ENCODE assay signal across 20 cellular contexts in the genomic region with DNA sequence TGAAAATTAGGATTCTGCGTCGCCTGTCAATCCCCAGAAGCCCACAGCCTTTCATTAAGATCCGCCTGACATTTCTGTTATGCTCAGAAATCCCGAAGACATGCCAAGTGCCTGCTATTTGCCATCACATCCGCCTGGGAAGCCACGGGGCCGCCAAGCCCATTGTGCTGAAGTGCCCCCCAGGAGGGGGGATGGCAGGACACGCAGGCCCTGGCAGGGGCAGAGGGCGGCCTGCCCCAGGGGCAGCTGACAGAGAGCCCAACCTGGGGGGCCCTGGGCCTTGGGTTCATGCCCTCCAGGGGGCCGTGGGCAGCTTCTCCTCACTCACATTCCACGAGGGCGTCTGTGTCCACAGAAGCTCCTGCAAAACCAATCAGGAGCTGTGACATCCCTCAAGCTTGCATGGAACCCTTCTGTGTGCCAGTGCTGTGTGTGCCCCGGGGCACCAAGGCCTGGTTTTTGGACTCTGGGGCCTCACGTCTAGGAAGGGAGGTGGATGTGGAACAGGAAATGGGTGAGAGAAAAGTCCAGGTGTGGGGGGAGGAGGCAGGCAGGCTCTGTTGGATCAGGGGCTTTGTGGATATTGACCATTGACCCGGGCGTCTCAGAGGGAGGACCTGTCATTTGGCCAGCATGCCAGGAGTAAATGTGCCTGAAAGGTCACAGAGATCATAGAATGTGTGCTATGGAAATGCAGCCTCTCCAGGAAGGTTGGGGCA.
A peak's percentile ranks its signal among the peaks of the same experiment; 100 is the strongest.
DNase-seq lines count a peak whose midpoint lies in the region; ATAC-seq and TF ChIP-seq lines count a peak whose summit lies in the region.
"Had no signal": no experiment of that assay in that cellular context is flagged by ENCODE, and none has a peak within 500 bp of the region (broad histone marks: within the 10 kb centered on the region; RNA-seq: fewer than 3 reads in every experiment).

No MANE protein-coding gene starts in this region.

- H3K9me3 ChIP-seq in mammary epithelial cell (replicated peaks; ENCODE audit: insufficient read depth, low read length) (no peaks in the 10 kb centered on the region), right lobe of liver (no peaks in the 10 kb centered on the region), transverse colon (no peaks in the 10 kb centered on the region)
- H3K9me3 ChIP-seq: adrenal gland, body of pancreas, lower lobe of right lung, prostate gland had no signal

- H3K4me1 ChIP-seq in mammary epithelial cell (ENCODE audit: insufficient read depth, low read length), result no peaks in the 10 kb centered on the region
- peaks cover 0 to 6% (median 0%) of the 10 kb centered on the region in 4 donors for H3K4me1 ChIP-seq in right lobe of liver
- H3K4me1 ChIP-seq in transverse colon, result no peaks in the 10 kb centered on the region
- H3K4me1 ChIP-seq: adrenal gland, body of pancreas, lower lobe of right lung had no signal

- ATAC-seq in activated CD8-positive, alpha-beta memory T cell treated with anti-CD3 and anti-CD28 coated beads, Interleukin-2, amount 10 ng/mL, durations not matched to agents 7 days and 5 days, result no peak
- peak; percentile 7 to 79 (median 52) for ATAC-seq in right lobe of liver
- ATAC-seq: body of pancreas; lower lobe of right lung; stimulated activated naive CD8-positive, alpha-beta T cell treated with anti-CD3 and anti-CD28 coated beads, Interleukin-15, Interleukin-2, amounts not matched to agents 100 U/mL and 50 U/mL, for 24 hours had no signal

- H3K4me3 Mint-ChIP-seq in activated CD8-positive, alpha-beta memory T cell treated with anti-CD3 and anti-CD28 coated beads, Interleukin-2, amount 10 ng/mL, durations not matched to agents 7 days and 5 days, result no peak overlapping the region
- H3K4me3 Mint-ChIP-seq in HFFc6, result no peak overlapping the region
- H3K4me3 Mint-ChIP-seq: activated naive CD4-positive, alpha-beta T cell treated with anti-CD3 and anti-CD28 coated beads for 36 hours; B cell; T-helper 1 cell treated with Interleukin-12 subunit alpha and Interleukin-12 subunit beta and Interleukin-4 antibody, amounts not matched to agents 30 μg/mL and 1 μg/mL, for 36 hours had no signal

- TF ChIP-seq POLR2A in right lobe of liver (IDR thresholded peaks at IDR 0.05) (no peak), transverse colon (IDR thresholded peaks at IDR 0.05) (no peak)

- dilution Hi-C loops in mammary epithelial cell (cut with HindIII; ENCODE audit: low sequenced_read_pairs), result no loop called here

- in situ Hi-C loops in mammary epithelial cell (cut with MboI; ENCODE audit: low sequenced_read_pairs in 2 of 2), result no loop called here
- in situ Hi-C loops in transverse colon (cut with MboI; ENCODE audit: low pct_ligation_motif_present in 1 of 4, low pct_unique_long_range_greater_than_20kb in 1 of 4, low sequenced_read_pairs in 3 of 4), result no loop called here

- H3K27ac Mint-ChIP-seq in activated CD8-positive, alpha-beta memory T cell treated with anti-CD3 and anti-CD28 coated beads, Interleukin-2, amount 10 ng/mL, durations not matched to agents 7 days and 5 days, result no peak overlapping the region
- no peak overlapping the region for H3K27ac Mint-ChIP-seq in HFFc6
- H3K27ac Mint-ChIP-seq: activated naive CD4-positive, alpha-beta T cell treated with anti-CD3 and anti-CD28 coated beads for 36 hours; B cell; T-helper 1 cell treated with Interleukin-12 subunit alpha and Interleukin-12 subunit beta and Interleukin-4 antibody, amounts not matched to agents 30 μg/mL and 1 μg/mL, for 36 hours had no signal

- no peak overlapping the region for H3K27ac ChIP-seq in mammary epithelial cell (ENCODE audit: insufficient read depth, low read depth, low read length)
- H3K27ac ChIP-seq in right lobe of liver, result no peak overlapping the region
- H3K27ac ChIP-seq in transverse colon, result no peak overlapping the region
- H3K27ac ChIP-seq: adrenal gland, body of pancreas, lower lobe of right lung, prostate gland had no signal

- no peak overlapping the region for H3K4me3 ChIP-seq in mammary epithelial cell (replicated peaks in 1 of 3; ENCODE audit: insufficient read depth in 1 of 3, low read depth in 2 of 3, low read length in 3 of 3)
- H3K4me3 ChIP-seq in right lobe of liver, result no peak overlapping the region
- no peak overlapping the region for H3K4me3 ChIP-seq in transverse colon
- H3K4me3 ChIP-seq: adrenal gland, body of pancreas, lower lobe of right lung, prostate gland had no signal

- TF ChIP-seq EP300 in transverse colon (IDR thresholded peaks at IDR 0.05; ENCODE audit: low read depth), result no peak

- H3K27me3 Mint-ChIP-seq in activated CD8-positive, alpha-beta memory T cell treated with anti-CD3 and anti-CD28 coated beads, Interleukin-2, amount 10 ng/mL, durations not matched to agents 7 days and 5 days, result no peaks in the 10 kb centered on the region
- H3K27me3 Mint-ChIP-seq in HFFc6 (ENCODE audit: insufficient read depth), result peaks cover 1% of the 10 kb centered on the region; the same call in 1 of the 2 replicates

- H3K9me3 Mint-ChIP-seq in activated CD8-positive, alpha-beta memory T cell treated with anti-CD3 and anti-CD28 coated beads, Interleukin-2, amount 10 ng/mL, durations not matched to agents 7 days and 5 days (ENCODE audit: low read depth), result no peaks in the 10 kb centered on the region
- H3K9me3 Mint-ChIP-seq in HFFc6, result peaks cover 5% of the 10 kb centered on the region; the same call in 1 of the 2 replicates
- H3K9me3 Mint-ChIP-seq: activated naive CD4-positive, alpha-beta T cell treated with anti-CD3 and anti-CD28 coated beads for 36 hours; T-helper 1 cell treated with Interleukin-12 subunit alpha and Interleukin-12 subunit beta and Interleukin-4 antibody, amounts not matched to agents 30 μg/mL and 1 μg/mL, for 36 hours had no signal

- peak; percentile 30 for DNase-seq in activated CD8-positive, alpha-beta memory T cell treated with anti-CD3 and anti-CD28 coated beads, Interleukin-2, amount 50 U/mL, for 48 hours
- no peak for DNase-seq in activated CD8-positive, alpha-beta memory T cell treated with anti-CD3 and anti-CD28 coated beads, Interleukin-2, amount 10 ng/mL, durations not matched to agents 7 days and 5 days
- no peak for DNase-seq in mammary epithelial cell
- DNase-seq in right lobe of liver, result no peak
- DNase-seq in transverse colon, result peak; percentile 2
- no peak for DNase-seq in A172 (ENCODE audit: low spot score)
- no peak for DNase-seq in HFFc6
- no peak for DNase-seq in activated CD4-positive, alpha-beta T cell treated with anti-CD3 and anti-CD28 coated beads, Interleukin-2, amount 50 U/mL, for 4 hours
- DNase-seq: activated naive CD4-positive, alpha-beta T cell treated with anti-CD3 and anti-CD28 coated beads for 36 hours; body of pancreas; effector CD8-positive, alpha-beta T cell; GDM1; NCI-H1105 treated with DMSO at 0.1 percent for 48 hours; NCI-H345; stimulated activated naive CD8-positive, alpha-beta T cell treated with anti-CD3 and anti-CD28 coated beads, Interleukin-15, Interleukin-2, amounts not matched to agents 100 U/mL and 50 U/mL, for 24 hours had no signal

- WGBS in mammary epithelial cell (ENCODE audit: low coverage, missing lambda C conversion rate), result 39% methylated on average over 9 of the region's 16 CpGs
- WGBS in right lobe of liver (ENCODE audit: insufficient coverage, low coverage, low lambda C conversion rate, missing lambda C conversion rate), result 38% methylated on average over 3 of the region's 16 CpGs
- WGBS in transverse colon (ENCODE audit: low coverage in 1 of 2), 2 donors, result 52% methylated on average over 15 of the region's 16 CpGs; no CpG with 5 or more reads in 1 of the 2 donors

- intact Hi-C loops in mammary epithelial cell (cut with micrococcal nuclease), result no loop called here
- intact Hi-C loops in right lobe of liver (cut with DNase I), result no loop called here
- intact Hi-C loops in transverse colon (cut with DNase I; ENCODE audit: low total_unique reads), result no loop called here

- no peaks in the 10 kb centered on the region for H4K20me1 ChIP-seq in mammary epithelial cell (ENCODE audit: insufficient read depth, low read length)

- TF ChIP-seq CTCF in mammary epithelial cell (conservative IDR thresholded peaks at IDR 0.05 in 1 of 2, IDR thresholded peaks at IDR 0.05 in 1 of 2; ENCODE audit: extremely low read depth in 1 of 2, insufficient read depth in 1 of 2, low read depth in 1 of 2, low read length in 2 of 2) (no peak), right lobe of liver (IDR thresholded peaks at IDR 0.05) (no peak), transverse colon (IDR thresholded peaks at IDR 0.05) (no peak), HFFc6 (IDR thresholded peaks at IDR 0.05) (no peak)

- BruUV-seq in mammary epithelial cell (replicated peaks; lab: Mats Ljungman, UMichigan), result no TSS peak

- no peak overlapping the region for H3K9ac ChIP-seq in mammary epithelial cell (ENCODE audit: insufficient read depth, low read length)

- H3K27me3 ChIP-seq in mammary epithelial cell (ENCODE audit: insufficient read depth, low read length), result no peaks in the 10 kb centered on the region
- H3K27me3 ChIP-seq in right lobe of liver, result no peaks in the 10 kb centered on the region
- peaks cover 19% of the 10 kb centered on the region for H3K27me3 ChIP-seq in transverse colon
- H3K27me3 ChIP-seq: adrenal gland, body of pancreas had no signal

- peaks cover 4% of the 10 kb centered on the region for H3K4me1 Mint-ChIP-seq in activated CD8-positive, alpha-beta memory T cell treated with anti-CD3 and anti-CD28 coated beads, Interleukin-2, amount 10 ng/mL, durations not matched to agents 7 days and 5 days
- no peaks in the 10 kb centered on the region for H3K4me1 Mint-ChIP-seq in HFFc6 (ENCODE audit: low read depth)
- H3K4me1 Mint-ChIP-seq: B cell had no signal

- no peaks in the 10 kb centered on the region for H3K36me3 Mint-ChIP-seq in activated CD8-positive, alpha-beta memory T cell treated with anti-CD3 and anti-CD28 coated beads, Interleukin-2, amount 10 ng/mL, durations not matched to agents 7 days and 5 days
- no peaks in the 10 kb centered on the region for H3K36me3 Mint-ChIP-seq in HFFc6 (ENCODE audit: low read depth)

- H3K36me3 ChIP-seq in mammary epithelial cell (ENCODE audit: insufficient read depth, low read length), result no peaks in the 10 kb centered on the region
- no peaks in the 10 kb centered on the region for H3K36me3 ChIP-seq in right lobe of liver
- H3K36me3 ChIP-seq in transverse colon, result no peaks in the 10 kb centered on the region
- H3K36me3 ChIP-seq: adrenal gland, lower lobe of right lung, prostate gland had no signal

- peak overlapping the region; percentile 39 for H2AFZ ChIP-seq in mammary epithelial cell (ENCODE audit: low read depth, low read length)

- CTCF ChIA-PET in activated CD8-positive, alpha-beta memory T cell treated with anti-CD3 and anti-CD28 coated beads, Interleukin-2, amount 10 ng/mL, durations not matched to agents 7 days and 5 days (lab: Charles Lee), result no interaction called here
- CTCF ChIA-PET in mammary epithelial cell (lab: Charles Lee; ENCODE audit: low non-redundant PET), result no interaction called here

- H3K4me2 ChIP-seq in mammary epithelial cell (ENCODE audit: insufficient read depth, low read depth, low read length), result no peak overlapping the region

- no peaks in the 10 kb centered on the region for H3K79me2 ChIP-seq in mammary epithelial cell (ENCODE audit: insufficient read depth, low read length)

Comparison
In these comparisons a context has a peak if more than half of its experiments do, and no peak if none do; other contexts are left out.
1. DNase-seq: peak in activated CD8-positive, alpha-beta memory T cell treated with anti-CD3 and anti-CD28 coated beads, Interleukin-2, amount 50 U/mL, for 48 hours (single experiment) and transverse colon (single experiment); none in activated CD8-positive, alpha-beta memory T cell treated with anti-CD3 and anti-CD28 coated beads, Interleukin-2, amount 10 ng/mL, durations not matched to agents 7 days and 5 days (single experiment), mammary epithelial cell (single experiment), right lobe of liver (0 of 3), A172 (single experiment), HFFc6 (single experiment) and activated CD4-positive, alpha-beta T cell treated with anti-CD3 and anti-CD28 coated beads, Interleukin-2, amount 50 U/mL, for 4 hours (0 of 2).